Comparison of ENCODE assay signal across 8 cellular contexts in genomic region chr1:10209590-10209904, GRCh38. TPM values are rescaled to one million over a fixed set of nuclear protein-coding genes. Genes with fewer than 3 reads are reported as not detected.
DNase-seq lines count a peak whose midpoint lies in the region; ATAC-seq and TF ChIP-seq lines count a peak whose summit lies in the region.

No MANE protein-coding gene starts in this region.

- intact Hi-C loops in psoas muscle (cut with DNase I), result loop anchor here in 1 of 2 donors (5.0 kb wide), 2 partner anchors 47 to 103 kb away; no protein-coding TSS in a partner anchor

- H2AFZ ChIP-seq in fibroblast of lung (ENCODE audit: low read length), result peak overlapping the region; percentile 77

- H3K4me3 ChIP-seq in SK-N-MC (peak overlapping the region; percentile 83), fibroblast of lung (replicated peaks in 1 of 4; ENCODE audit: control extremely low read depth in 1 of 4, insufficient read depth in 1 of 4, low read depth in 3 of 4, low read length in 4 of 4) (peak overlapping the region; percentile 60 to 82 (median 68)), psoas muscle (peak overlapping the region; percentile 84)

- peaks cover 4% of the 10 kb centered on the region for H4K20me1 ChIP-seq in fibroblast of lung (ENCODE audit: control insufficient read depth, extremely low read depth, insufficient read depth, low read length)

- 5% methylated on average over 8 of the region's 8 CpGs for WGBS in psoas muscle, 3 donors

- H3K9me3 ChIP-seq in SK-N-MC (ENCODE audit: low read depth, low read length), result no peaks in the 10 kb centered on the region
- no peaks in the 10 kb centered on the region for H3K9me3 ChIP-seq in fibroblast of lung (ENCODE audit: control insufficient read depth, insufficient read depth, low read depth, low read length)
- no peaks in the 10 kb centered on the region for H3K9me3 ChIP-seq in psoas muscle

- no peaks in the 10 kb centered on the region for H3K27me3 ChIP-seq in fibroblast of lung (ENCODE audit: control insufficient read depth, insufficient read depth, low read length)
- H3K27me3 ChIP-seq in psoas muscle (ENCODE audit: insufficient read depth in 3 of 3, low read length in 2 of 3), result no peaks in the 10 kb centered on the region

- H3K4me2 ChIP-seq in fibroblast of lung (ENCODE audit: extremely low read depth, insufficient read depth, low read length), result peak overlapping the region; percentile 61

- peak; percentile 13 for DNase-seq in GF-D8 (lab: John Stamatoyannopoulos, UW)
- no peak for DNase-seq in SK-N-MC (ENCODE audit: low read depth, low spot score)
- DNase-seq in fibroblast of lung (ENCODE audit: low read depth in 2 of 2), result no peak
- no peak for DNase-seq in psoas muscle
- no peak for DNase-seq in amniotic stem cell (lab: John Stamatoyannopoulos, UW)
- no peak for DNase-seq in HUDEP-2 (lab: John Stamatoyannopoulos, UW; ENCODE audit: unreplicated experiment in 76 of 76)
- DNase-seq in NCI-H2171 treated with DMSO at 0.1 percent for 48 hours (lab: John Stamatoyannopoulos, UW), result no peak
- no peak for DNase-seq in NCI-H1930 (lab: John Stamatoyannopoulos, UW)

- TF ChIP-seq CTCF in fibroblast of lung (conservative IDR thresholded peaks at IDR 0.05 in 1 of 2, IDR thresholded peaks at IDR 0.05 in 1 of 2; ENCODE audit: low read depth in 1 of 2, low read length in 2 of 2) (no peak), psoas muscle (IDR thresholded peaks at IDR 0.05) (no peak)

- no peak for ATAC-seq in psoas muscle

- H3K36me3 ChIP-seq in SK-N-MC (ENCODE audit: insufficient read depth, low read length) (no peaks in the 10 kb centered on the region), fibroblast of lung (ENCODE audit: control insufficient read depth, insufficient read depth, low read length) (no peaks in the 10 kb centered on the region), psoas muscle (ENCODE audit: insufficient read depth in 1 of 2, low read depth in 1 of 2) (no peaks in the 10 kb centered on the region)

- peak overlapping the region; percentile 60; the same call in 1 of the 2 replicates for H3K27ac ChIP-seq in SK-N-MC
- H3K27ac ChIP-seq in fibroblast of lung (ENCODE audit: insufficient read depth, low read length), result peak overlapping the region; percentile 95
- peak overlapping the region; percentile 99 for H3K27ac ChIP-seq in psoas muscle

- H3K79me2 ChIP-seq in fibroblast of lung (ENCODE audit: control insufficient read depth, insufficient read depth, low read length), result peaks cover 32% of the 10 kb centered on the region

- no peaks in the 10 kb centered on the region for H3K4me1 ChIP-seq in fibroblast of lung (ENCODE audit: control insufficient read depth, extremely low read depth, insufficient read depth, low read length)
- H3K4me1 ChIP-seq in psoas muscle, result peaks cover 29% of the 10 kb centered on the region

- H3K9ac ChIP-seq in SK-N-MC (ENCODE audit: insufficient read length) (peak overlapping the region; percentile 90), fibroblast of lung (ENCODE audit: insufficient read depth, low read length) (peak overlapping the region; percentile 92)

RNA-seq across cellular contexts. Expression of gene KIF1B, which starts 0.8 kb away (rescaled TPM):
- total RNA-seq in fibroblast of lung (19.5 and 34.3 TPM in 2 replicates), psoas muscle (100 to 1,000 TPM; 221 to 391 (median 338) TPM)
- polyA plus RNA-seq in fibroblast of lung (23.4 and 23.6 TPM in 2 replicates), psoas muscle (100 to 1,000 TPM in 2 of 3 donors, 10 to 100 TPM in 1; 31.8 to 332 (median 105) TPM)
- 18.7 and 23.8 TPM in 2 replicates for polyA plus RNA-seq in fibroblast of lung (2012)
- 15.9 and 51.1 TPM in 2 replicates for polyA minus RNA-seq in fibroblast of lung (ENCODE audit: low replicate concordance)
